In genomic region chr3:10558726-10559125, GRCh38 we compare ENCODE assay signal across 20 cellular contexts. TPM values are rescaled to one million over a fixed set of nuclear protein-coding genes. Genes with fewer than 3 reads are reported as not detected.
"Had no signal": no experiment of that assay in that cellular context is flagged by ENCODE, and none has a peak within 500 bp of the region (broad histone marks: within the 10 kb centered on the region; RNA-seq: fewer than 3 reads in every experiment).

No MANE protein-coding gene starts in this region.

- H3K27ac ChIP-seq: body of pancreas, epithelial cell of prostate, heart left ventricle, pancreas, tibial nerve, vagina had no signal

- H3K27me3 ChIP-seq: body of pancreas, tibial nerve, vagina had no signal

- H3K36me3 ChIP-seq: heart left ventricle, pancreas, tibial nerve, vagina had no signal

- H3K9me3 ChIP-seq: body of pancreas, heart left ventricle, pancreas, tibial nerve, vagina had no signal

- ATAC-seq: body of pancreas; effector memory CD8-positive, alpha-beta T cell; pancreas had no signal

- H3K4me1 ChIP-seq: body of pancreas, heart left ventricle, pancreas, vagina had no signal

- H3K4me3 ChIP-seq: body of pancreas, heart left ventricle, pancreas, tibial nerve, vagina had no signal

- DNase-seq: activated B cell treated with CpG ODN at 0.5 μM for 24 hours; activated CD4-positive, alpha-beta T cell treated with anti-CD3 and anti-CD28 coated beads for 48 hours; activated naive CD8-positive, alpha-beta T cell treated with anti-CD3 and anti-CD28 coated beads for 36 hours; amygdala; body of pancreas; effector memory CD8-positive, alpha-beta T cell; left cardiac atrium; midbrain; naive B cell; pancreas; stimulated activated CD4-positive, alpha-beta T cell treated with anti-CD3 and anti-CD28 coated beads, Interleukin-2, amount 100 ng/mL, for 48 hours; stimulated activated naive B cell treated with anti-CD40 and anti-IgM and Interleukin-4, amounts not matched to agents 10 μg/mL and 1 μg/mL and 100 μg/mL, for 72 hours had no signal

RNA-seq across cellular contexts. Expression of gene ATP2B2, which starts 53.3 kb away (rescaled TPM):
- total RNA-seq: activated B cell treated with CpG ODN at 0.5 μM for 24 hours; activated naive CD8-positive, alpha-beta T cell treated with anti-CD3 and anti-CD28 coated beads for 36 hours; activated T-helper 1 cell treated with anti-CD3 and anti-CD28 coated beads, Interleukin-12 subunit alpha, Interleukin-12 subunit beta, Interleukin-2, Interleukin-4 antibody, amounts not matched to agents 30 ng/mL and 10 ng/mL and 1 ng/mL, durations not matched to agents 14 hours and 24 hours and 36 hours; fibroblast of lung; lung microvascular endothelial cell; T-helper 2 cell treated with Interferon-gamma antibody and Interleukin-4, amounts not matched to agents 100 ng/mL and 5 ng/mL, for 36 hours had no signal
